17 cellular contexts compared by ENCODE assay signal in the genomic region with DNA sequence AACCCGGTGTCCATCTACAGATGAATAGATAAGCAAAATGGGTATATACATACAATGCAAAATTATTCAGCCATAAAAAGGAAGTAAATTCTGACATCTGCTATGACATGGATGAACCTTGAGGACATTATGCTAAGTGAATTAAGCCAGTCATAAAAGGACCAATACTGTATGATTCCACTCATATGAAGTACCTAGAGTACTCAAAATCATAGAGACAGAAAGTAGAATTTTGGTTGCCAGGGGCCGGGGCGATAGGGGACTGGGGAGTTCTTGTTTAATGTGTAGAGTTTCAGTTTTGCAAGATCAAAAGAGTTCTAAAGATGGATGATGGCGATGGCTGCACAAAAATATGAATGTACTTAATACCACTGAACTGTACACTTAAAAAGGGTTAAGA. TPM values are rescaled to one million over a fixed set of nuclear protein-coding genes. Genes with fewer than 3 reads are reported as not detected.
DNase-seq lines count a peak whose midpoint lies in the region; ATAC-seq, FAIRE-seq and TF ChIP-seq lines count a peak whose summit lies in the region.
"Had no signal": no experiment of that assay in that cellular context is flagged by ENCODE, and none has a peak within 500 bp of the region (broad histone marks: within the 10 kb centered on the region; RNA-seq: fewer than 3 reads in every experiment).

No MANE protein-coding gene starts in this region.

- DNase-seq in activated CD4-positive, alpha-beta T cell treated with anti-CD3 and anti-CD28 coated beads for 48 hours = peak; percentile 67
- DNase-seq in activated CD4-positive, alpha-beta T cell treated with anti-CD3 and anti-CD28 coated beads, Interleukin-2, amount 10 ng/mL, durations not matched to agents 7 days and 5 days = no peak
- DNase-seq in astrocyte (ENCODE audit: low read depth) (no peak), amygdala (lab: John Stamatoyannopoulos, UW) (no peak)
- no peak for DNase-seq in effector memory CD4-positive, alpha-beta T cell
- DNase-seq: aorta; KBM-7; NCI-H2081 treated with DMSO at 0.1 percent for 48 hours; stimulated activated naive B cell treated with anti-CD40 and anti-IgM and Interleukin-4, amounts not matched to agents 10 μg/mL and 1 μg/mL and 100 μg/mL, for 72 hours; upper lobe of right lung had no signal

- TF ChIP-seq CTCF in astrocyte (IDR thresholded peaks at IDR 0.05; ENCODE audit: insufficient read depth, low read depth, low read length) = no peak

- no peaks in the 10 kb centered on the region for H4K20me1 ChIP-seq in BLaER1
- no peaks in the 10 kb centered on the region for H4K20me1 ChIP-seq in astrocyte (ENCODE audit: insufficient read depth, low read length)

- peak; percentile 54 for ATAC-seq in HG02885 (IDR thresholded peaks at IDR 0.05; ENCODE audit: poor library complexity, unreplicated experiment)
- no peak for ATAC-seq in HG03457 (IDR thresholded peaks at IDR 0.05; ENCODE audit: unreplicated experiment)
- ATAC-seq: Panc1; stimulated activated naive B cell treated with anti-CD40 and anti-IgM and Interleukin-4, amounts not matched to agents 10 μg/mL and 1 μg/mL and 100 μg/mL, for 72 hours; upper lobe of right lung had no signal

- H3K36me3 ChIP-seq in BLaER1 (no peaks in the 10 kb centered on the region), astrocyte (ENCODE audit: insufficient read depth, low read length) (no peaks in the 10 kb centered on the region)
- no peaks in the 10 kb centered on the region for H3K36me3 ChIP-seq in effector memory CD4-positive, alpha-beta T cell (ENCODE audit: control insufficient read depth, insufficient read depth, low read length)
- H3K36me3 ChIP-seq: upper lobe of right lung had no signal

- no peaks in the 10 kb centered on the region for H3K9me3 Mint-ChIP-seq in activated CD4-positive, alpha-beta T cell treated with anti-CD3 and anti-CD28 coated beads, Interleukin-2, amount 10 ng/mL, durations not matched to agents 7 days and 5 days
- peaks cover 1% of the 10 kb centered on the region for H3K9me3 Mint-ChIP-seq in astrocyte (ENCODE audit: unreplicated experiment)
- H3K9me3 Mint-ChIP-seq: stimulated activated naive B cell treated with anti-CD40 and anti-IgM and Interleukin-4, amounts not matched to agents 10 μg/mL and 1 μg/mL and 100 μg/mL, for 72 hours had no signal

- H3K27ac Mint-ChIP-seq in activated CD4-positive, alpha-beta T cell treated with anti-CD3 and anti-CD28 coated beads, Interleukin-2, amount 10 ng/mL, durations not matched to agents 7 days and 5 days = no peak overlapping the region
- peak overlapping the region; percentile 4 for H3K27ac Mint-ChIP-seq in astrocyte (ENCODE audit: unreplicated experiment)
- H3K27ac Mint-ChIP-seq: CD14-positive monocyte; stimulated activated naive B cell treated with anti-CD40 and anti-IgM and Interleukin-4, amounts not matched to agents 10 μg/mL and 1 μg/mL and 100 μg/mL, for 72 hours had no signal

- no peak overlapping the region for H3K9ac ChIP-seq in BLaER1
- no peak overlapping the region for H3K9ac ChIP-seq in astrocyte (ENCODE audit: low read length)

- H3K4me2 ChIP-seq in BLaER1 = peak overlapping the region; percentile 44
- H3K4me2 ChIP-seq in astrocyte (ENCODE audit: low read length) = no peak overlapping the region

- no peak for FAIRE-seq in astrocyte (lab: Jason Lieb, UNC)
- FAIRE-seq: TTC549 had no signal

- no peaks in the 10 kb centered on the region for H3K9me3 ChIP-seq in BLaER1
- H3K9me3 ChIP-seq in astrocyte (ENCODE audit: insufficient read depth, low read depth, low read length) = no peaks in the 10 kb centered on the region
- H3K9me3 ChIP-seq in effector memory CD4-positive, alpha-beta T cell (ENCODE audit: control insufficient read depth, low read length) = no peaks in the 10 kb centered on the region
- H3K9me3 ChIP-seq: upper lobe of right lung had no signal

- no peak overlapping the region for H3K4me3 Mint-ChIP-seq in activated CD4-positive, alpha-beta T cell treated with anti-CD3 and anti-CD28 coated beads, Interleukin-2, amount 10 ng/mL, durations not matched to agents 7 days and 5 days
- H3K4me3 Mint-ChIP-seq in astrocyte (ENCODE audit: unreplicated experiment) = no peak overlapping the region
- H3K4me3 Mint-ChIP-seq: CD14-positive monocyte; stimulated activated naive B cell treated with anti-CD40 and anti-IgM and Interleukin-4, amounts not matched to agents 10 μg/mL and 1 μg/mL and 100 μg/mL, for 72 hours had no signal

- H3K4me1 Mint-ChIP-seq in activated CD4-positive, alpha-beta T cell treated with anti-CD3 and anti-CD28 coated beads, Interleukin-2, amount 10 ng/mL, durations not matched to agents 7 days and 5 days = peaks cover 8% of the 10 kb centered on the region
- peaks cover 22% of the 10 kb centered on the region for H3K4me1 Mint-ChIP-seq in astrocyte (ENCODE audit: low read depth, unreplicated experiment)
- H3K4me1 Mint-ChIP-seq: CD14-positive monocyte; stimulated activated naive B cell treated with anti-CD40 and anti-IgM and Interleukin-4, amounts not matched to agents 10 μg/mL and 1 μg/mL and 100 μg/mL, for 72 hours had no signal

- H3K27me3 ChIP-seq in BLaER1 (no peaks in the 10 kb centered on the region), astrocyte (ENCODE audit: insufficient read depth, low read length) (no peaks in the 10 kb centered on the region)
- H3K27me3 ChIP-seq in effector memory CD4-positive, alpha-beta T cell (replicated peaks; ENCODE audit: control insufficient read depth, insufficient read depth, low read length, poor library complexity, severe bottlenecking) = no peaks in the 10 kb centered on the region
- H3K27me3 ChIP-seq: upper lobe of right lung had no signal

- H3K4me1 ChIP-seq in BLaER1 (peaks cover 9% of the 10 kb centered on the region), astrocyte (ENCODE audit: insufficient read depth, low read length) (peaks cover 6% of the 10 kb centered on the region)
- no peaks in the 10 kb centered on the region for H3K4me1 ChIP-seq in effector memory CD4-positive, alpha-beta T cell (ENCODE audit: control insufficient read depth, insufficient read depth, low read length, poor library complexity, severe bottlenecking)
- H3K4me1 ChIP-seq: upper lobe of right lung had no signal

- H3K27ac ChIP-seq in BLaER1 (no peak overlapping the region), astrocyte (ENCODE audit: low read depth, low read length) (no peak overlapping the region)
- no peak overlapping the region for H3K27ac ChIP-seq in effector memory CD4-positive, alpha-beta T cell (ENCODE audit: insufficient read depth, low read length, poor library complexity, severe bottlenecking)
- H3K27ac ChIP-seq: SK-N-MC, upper lobe of right lung had no signal

- no peaks in the 10 kb centered on the region for H3K79me2 ChIP-seq in astrocyte (ENCODE audit: insufficient read depth, low read length)

- no peak overlapping the region for H2AFZ ChIP-seq in astrocyte (ENCODE audit: low read depth, low read length)

- no peaks in the 10 kb centered on the region for H3K36me3 Mint-ChIP-seq in activated CD4-positive, alpha-beta T cell treated with anti-CD3 and anti-CD28 coated beads, Interleukin-2, amount 10 ng/mL, durations not matched to agents 7 days and 5 days (ENCODE audit: low read depth)
- H3K36me3 Mint-ChIP-seq in astrocyte (ENCODE audit: low read depth, unreplicated experiment) = no peaks in the 10 kb centered on the region
- H3K36me3 Mint-ChIP-seq: CD14-positive monocyte; stimulated activated naive B cell treated with anti-CD40 and anti-IgM and Interleukin-4, amounts not matched to agents 10 μg/mL and 1 μg/mL and 100 μg/mL, for 72 hours had no signal

- CTCF ChIA-PET in activated CD4-positive, alpha-beta T cell treated with anti-CD3 and anti-CD28 coated beads, Interleukin-2, amount 10 ng/mL, durations not matched to agents 7 days and 5 days (lab: Charles Lee) = interaction anchor here (1.0 kb wide), 1 partner anchor 78 kb away, joined by 3 read pairs; no protein-coding TSS in a partner anchor

- H3K27me3 Mint-ChIP-seq in activated CD4-positive, alpha-beta T cell treated with anti-CD3 and anti-CD28 coated beads, Interleukin-2, amount 10 ng/mL, durations not matched to agents 7 days and 5 days = peaks cover 12% of the 10 kb centered on the region
- no peaks in the 10 kb centered on the region for H3K27me3 Mint-ChIP-seq in astrocyte (ENCODE audit: low read depth, unreplicated experiment)

- no peak overlapping the region for H3K4me3 ChIP-seq in BLaER1
- no peak overlapping the region for H3K4me3 ChIP-seq in astrocyte (ENCODE audit: insufficient read depth, low read depth, low read length)
- no peak overlapping the region for H3K4me3 ChIP-seq in effector memory CD4-positive, alpha-beta T cell (ENCODE audit: insufficient read depth, low read depth, low read length, poor library complexity, severe bottlenecking)
- H3K4me3 ChIP-seq: SK-N-MC, upper lobe of right lung had no signal

- POLR2A ChIA-PET in activated CD4-positive, alpha-beta T cell treated with anti-CD3 and anti-CD28 coated beads, Interleukin-2, amount 10 ng/mL, durations not matched to agents 7 days and 5 days (lab: Charles Lee) = interaction anchor here (0.6 kb wide), 1 partner anchor 213 kb away, joined by 3 read pairs; no protein-coding TSS in a partner anchor

RNA-seq across cellular contexts. Expression of a gene that starts 10.3 kb away (rescaled TPM):
- total RNA-seq in activated CD4-positive, alpha-beta T cell treated with anti-CD3 and anti-CD28 coated beads, Interleukin-2, amount 10 ng/mL, durations not matched to agents 7 days and 5 days = 10 to 100 TPM; 83.8 to 84.0 TPM
- 165 and 166 TPM in 2 replicates for total RNA-seq in astrocyte
